Comparison of ENCODE assay signal across 1 cellular context in genomic region chr18:50281972-50282520, GRCh38.
TF ChIP-seq lines count a peak whose summit lies in the region.

No MANE protein-coding gene starts in this region.

TF ChIP-seq in HepG2, 621 proteins besides CTCF, POLR2A, EP300 and RAD21 (continued from another document):
- TF ChIP-seq ZNF382 (CRISPR knock-in tag; IDR thresholded peaks at IDR 0.05; ENCODE audit: borderline replicate concordance) (no peak), ZBTB40 (IDR thresholded peaks at IDR 0.05) (no peak), ZBTB40 (CRISPR knock-in tag; IDR thresholded peaks at IDR 0.05) (no peak), HOXA9 (CRISPR knock-in tag; IDR thresholded peaks at IDR 0.05; ENCODE audit: borderline replicate concordance) (no peak), NAIF1 (CRISPR knock-in tag; IDR thresholded peaks at IDR 0.05; ENCODE audit: borderline replicate concordance) (no peak), ZUFSP (CRISPR knock-in tag; IDR thresholded peaks at IDR 0.05; ENCODE audit: borderline replicate concordance) (no peak), DMAP1 (CRISPR knock-in tag; IDR thresholded peaks at IDR 0.05) (no peak), MXD1 (CRISPR knock-in tag; IDR thresholded peaks at IDR 0.05) (no peak; the same call in 1 of the 2 replicates), SRY (CRISPR knock-in tag; IDR thresholded peaks at IDR 0.05) (0 out of 2 replicates have a peak, but pooled peaks have one; percentile 14), BRF2 (CRISPR knock-in tag; IDR thresholded peaks at IDR 0.05) (no peak), NR0B2 (CRISPR knock-in tag; IDR thresholded peaks at IDR 0.05) (0 out of 2 replicates have a peak, but pooled peaks have one; percentile 51), E2F1 (CRISPR knock-in tag; IDR thresholded peaks at IDR 0.05) (no peak), TOPORS (CRISPR knock-in tag; IDR thresholded peaks at IDR 0.05) (no peak), ZHX2 (IDR thresholded peaks at IDR 0.05; ENCODE audit: low read depth) (no peak), ZHX2 (CRISPR knock-in tag; IDR thresholded peaks at IDR 0.05; ENCODE audit: borderline replicate concordance) (no peak), ZNF121 (CRISPR knock-in tag; IDR thresholded peaks at IDR 0.05) (no peak), ZNF230 (CRISPR knock-in tag; IDR thresholded peaks at IDR 0.05) (0 out of 2 replicates have a peak, but pooled peaks have one; percentile 5), AGO2 (optimal IDR thresholded peaks at IDR 0.05; ENCODE audit: low read depth, low read length) (peak; percentile 35), ZNF709 (CRISPR knock-in tag; IDR thresholded peaks at IDR 0.05) (peak; percentile 0; the same call in 1 of the 2 replicates), ZBED4 (CRISPR knock-in tag; IDR thresholded peaks at IDR 0.05; ENCODE audit: borderline replicate concordance) (no peak), ZBTB34 (CRISPR knock-in tag; IDR thresholded peaks at IDR 0.05) (no peak)
